ENCODE assay signal across 2 cellular contexts in genomic region chr20:10264166-10264558, GRCh38.
TF ChIP-seq lines count a peak whose summit lies in the region.

No MANE protein-coding gene starts in this region.

TF ChIP-seq in A549, 52 proteins besides CTCF, POLR2A, EP300 and RAD21:
- no peak for TF ChIP-seq ZFP36 (IDR thresholded peaks at IDR 0.05; ENCODE audit: borderline replicate concordance, partially characterized antibody)
- TF ChIP-seq, protein P1, sequence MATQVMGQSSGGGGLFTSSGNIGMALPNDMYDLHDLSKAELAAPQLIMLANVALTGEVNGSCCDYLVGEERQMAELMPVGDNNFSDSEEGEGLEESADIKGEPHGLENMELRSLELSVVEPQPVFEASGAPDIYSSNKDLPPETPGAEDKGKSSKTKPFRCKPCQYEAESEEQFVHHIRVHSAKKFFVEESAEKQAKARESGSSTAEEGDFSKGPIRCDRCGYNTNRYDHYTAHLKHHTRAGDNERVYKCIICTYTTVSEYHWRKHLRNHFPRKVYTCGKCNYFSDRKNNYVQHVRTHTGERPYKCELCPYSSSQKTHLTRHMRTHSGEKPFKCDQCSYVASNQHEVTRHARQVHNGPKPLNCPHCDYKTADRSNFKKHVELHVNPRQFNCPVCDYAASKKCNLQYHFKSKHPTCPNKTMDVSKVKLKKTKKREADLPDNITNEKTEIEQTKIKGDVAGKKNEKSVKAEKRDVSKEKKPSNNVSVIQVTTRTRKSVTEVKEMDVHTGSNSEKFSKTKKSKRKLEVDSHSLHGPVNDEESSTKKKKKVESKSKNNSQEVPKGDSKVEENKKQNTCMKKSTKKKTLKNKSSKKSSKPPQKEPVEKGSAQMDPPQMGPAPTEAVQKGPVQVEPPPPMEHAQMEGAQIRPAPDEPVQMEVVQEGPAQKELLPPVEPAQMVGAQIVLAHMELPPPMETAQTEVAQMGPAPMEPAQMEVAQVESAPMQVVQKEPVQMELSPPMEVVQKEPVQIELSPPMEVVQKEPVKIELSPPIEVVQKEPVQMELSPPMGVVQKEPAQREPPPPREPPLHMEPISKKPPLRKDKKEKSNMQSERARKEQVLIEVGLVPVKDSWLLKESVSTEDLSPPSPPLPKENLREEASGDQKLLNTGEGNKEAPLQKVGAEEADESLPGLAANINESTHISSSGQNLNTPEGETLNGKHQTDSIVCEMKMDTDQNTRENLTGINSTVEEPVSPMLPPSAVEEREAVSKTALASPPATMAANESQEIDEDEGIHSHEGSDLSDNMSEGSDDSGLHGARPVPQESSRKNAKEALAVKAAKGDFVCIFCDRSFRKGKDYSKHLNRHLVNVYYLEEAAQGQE (IDR thresholded peaks at IDR 0.05), result no peak
- TF ChIP-seq CHD4 (IDR thresholded peaks at IDR 0.05; ENCODE audit: borderline replicate concordance), result no peak
- TF ChIP-seq MAZ (IDR thresholded peaks at IDR 0.05; ENCODE audit: borderline replicate concordance, low read depth, low read length), result no peak
- no peak for TF ChIP-seq ZNF302 (CRISPR knock-in tag; IDR thresholded peaks at IDR 0.05)
- no peak for TF ChIP-seq BCL3 (IDR thresholded peaks at IDR 0.05)
- TF ChIP-seq HEYL (CRISPR knock-in tag; IDR thresholded peaks at IDR 0.05), result no peak
- TF ChIP-seq, protein P2, sequence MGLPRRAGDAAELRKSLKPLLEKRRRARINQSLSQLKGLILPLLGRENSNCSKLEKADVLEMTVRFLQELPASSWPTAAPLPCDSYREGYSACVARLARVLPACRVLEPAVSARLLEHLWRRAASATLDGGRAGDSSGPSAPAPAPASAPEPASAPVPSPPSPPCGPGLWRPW (IDR thresholded peaks at IDR 0.05), result no peak
- TF ChIP-seq MAFK (IDR thresholded peaks at IDR 0.05; ENCODE audit: partially characterized antibody), result no peak
- TF ChIP-seq NPAS2 (CRISPR knock-in tag; IDR thresholded peaks at IDR 0.05; ENCODE audit: borderline replicate concordance), result no peak
- no peak for TF ChIP-seq RNF2 (IDR thresholded peaks at IDR 0.05; ENCODE audit: borderline replicate concordance, low read depth)
- TF ChIP-seq FOXS1 (CRISPR knock-in tag; IDR thresholded peaks at IDR 0.05), result no peak
- no peak for TF ChIP-seq ESRRA (IDR thresholded peaks at IDR 0.05; ENCODE audit: borderline replicate concordance, low read length)
- TF ChIP-seq HOXB5 (CRISPR knock-in tag; IDR thresholded peaks at IDR 0.05), result no peak

TF ChIP-seq in HepG2, 621 proteins besides CTCF, POLR2A, EP300 and RAD21:
- TF ChIP-seq ZNF44 (CRISPR knock-in tag; IDR thresholded peaks at IDR 0.05) (0 out of 2 replicates have a peak, but pooled peaks have one; percentile 12), RORA (CRISPR knock-in tag; IDR thresholded peaks at IDR 0.05) (no peak), REXO4 (CRISPR knock-in tag; IDR thresholded peaks at IDR 0.05; ENCODE audit: borderline replicate concordance) (0 out of 2 replicates have a peak, but pooled peaks have one; percentile 10), ZNF17 (CRISPR knock-in tag; IDR thresholded peaks at IDR 0.05) (no peak), KDM1A (CRISPR knock-in tag; IDR thresholded peaks at IDR 0.05) (no peak), PAWR (CRISPR knock-in tag; IDR thresholded peaks at IDR 0.05; ENCODE audit: borderline replicate concordance) (no peak), ETV6 (CRISPR knock-in tag; conservative IDR thresholded peaks at IDR 0.05) (0 out of 2 replicates have a peak, but pooled peaks have one; percentile 6), MXD4 (CRISPR knock-in tag; IDR thresholded peaks at IDR 0.05) (no peak), JDP2 (CRISPR knock-in tag; IDR thresholded peaks at IDR 0.05; ENCODE audit: borderline replicate concordance) (no peak), MTA1 (CRISPR knock-in tag; IDR thresholded peaks at IDR 0.05; ENCODE audit: borderline replicate concordance) (no peak), ZSCAN12 (CRISPR knock-in tag; IDR thresholded peaks at IDR 0.05) (no peak), ZMYM2 (CRISPR knock-in tag; IDR thresholded peaks at IDR 0.05) (no peak), SYNCRIP (IDR thresholded peaks at IDR 0.05; ENCODE audit: insufficient read depth, low read depth, low read length) (no peak), HNRNPH1 (optimal IDR thresholded peaks at IDR 0.05; ENCODE audit: low read depth, low read length) (no peak), KAT8 (CRISPR knock-in tag; IDR thresholded peaks at IDR 0.05) (no peak), KMT2A (CRISPR knock-in tag; IDR thresholded peaks at IDR 0.05) (0 out of 2 replicates have a peak, but pooled peaks have one; percentile 7), ZNF296 (CRISPR knock-in tag; conservative IDR thresholded peaks at IDR 0.05) (no peak), SATB2 (CRISPR knock-in tag; IDR thresholded peaks at IDR 0.05) (no peak), HINFP (CRISPR knock-in tag; IDR thresholded peaks at IDR 0.05; ENCODE audit: low read depth) (0 out of 2 replicates have a peak, but pooled peaks have one; percentile 6), ZMYM4 (CRISPR knock-in tag; IDR thresholded peaks at IDR 0.05) (0 out of 2 replicates have a peak, but pooled peaks have one; percentile 11), ZNF792 (CRISPR knock-in tag; IDR thresholded peaks at IDR 0.05) (no peak), WIZ (CRISPR knock-in tag; IDR thresholded peaks at IDR 0.05) (no peak), MBNL3 (CRISPR knock-in tag; conservative IDR thresholded peaks at IDR 0.05) (no peak), ZNF7 (CRISPR knock-in tag; IDR thresholded peaks at IDR 0.05) (peak; percentile 1; the same call in 1 of the 2 replicates), GPN1 (CRISPR knock-in tag; IDR thresholded peaks at IDR 0.05; ENCODE audit: borderline replicate concordance) (no peak), JUND (CRISPR knock-in tag; IDR thresholded peaks at IDR 0.05) (0 out of 2 replicates have a peak, but pooled peaks have one; percentile 8), TCF12 (IDR thresholded peaks at IDR 0.05) (no peak), TCF12 (CRISPR knock-in tag; IDR thresholded peaks at IDR 0.05) (no peak), FOXJ3 (CRISPR knock-in tag; IDR thresholded peaks at IDR 0.05; ENCODE audit: borderline replicate concordance) (no peak), ZFAT (CRISPR knock-in tag; conservative IDR thresholded peaks at IDR 0.05) (no peak), ZNF136 (CRISPR knock-in tag; IDR thresholded peaks at IDR 0.05; ENCODE audit: low read depth) (0 out of 2 replicates have a peak, but pooled peaks have one; percentile 13), REPIN1 (CRISPR knock-in tag; IDR thresholded peaks at IDR 0.05; ENCODE audit: borderline replicate concordance, low read depth) (no peak), ZNF761 (CRISPR knock-in tag; conservative IDR thresholded peaks at IDR 0.05) (0 out of 2 replicates have a peak, but pooled peaks have one; percentile 26)
- TF ChIP-seq, protein P3, sequence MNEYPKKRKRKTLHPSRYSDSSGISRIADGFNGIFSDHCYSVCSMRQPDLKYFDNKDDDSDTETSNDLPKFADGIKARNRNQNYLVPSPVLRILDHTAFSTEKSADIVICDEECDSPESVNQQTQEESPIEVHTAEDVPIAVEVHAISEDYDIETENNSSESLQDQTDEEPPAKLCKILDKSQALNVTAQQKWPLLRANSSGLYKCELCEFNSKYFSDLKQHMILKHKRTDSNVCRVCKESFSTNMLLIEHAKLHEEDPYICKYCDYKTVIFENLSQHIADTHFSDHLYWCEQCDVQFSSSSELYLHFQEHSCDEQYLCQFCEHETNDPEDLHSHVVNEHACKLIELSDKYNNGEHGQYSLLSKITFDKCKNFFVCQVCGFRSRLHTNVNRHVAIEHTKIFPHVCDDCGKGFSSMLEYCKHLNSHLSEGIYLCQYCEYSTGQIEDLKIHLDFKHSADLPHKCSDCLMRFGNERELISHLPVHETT (CRISPR knock-in tag; conservative IDR thresholded peaks at IDR 0.05), result no peak
- TF ChIP-seq, protein P4, sequence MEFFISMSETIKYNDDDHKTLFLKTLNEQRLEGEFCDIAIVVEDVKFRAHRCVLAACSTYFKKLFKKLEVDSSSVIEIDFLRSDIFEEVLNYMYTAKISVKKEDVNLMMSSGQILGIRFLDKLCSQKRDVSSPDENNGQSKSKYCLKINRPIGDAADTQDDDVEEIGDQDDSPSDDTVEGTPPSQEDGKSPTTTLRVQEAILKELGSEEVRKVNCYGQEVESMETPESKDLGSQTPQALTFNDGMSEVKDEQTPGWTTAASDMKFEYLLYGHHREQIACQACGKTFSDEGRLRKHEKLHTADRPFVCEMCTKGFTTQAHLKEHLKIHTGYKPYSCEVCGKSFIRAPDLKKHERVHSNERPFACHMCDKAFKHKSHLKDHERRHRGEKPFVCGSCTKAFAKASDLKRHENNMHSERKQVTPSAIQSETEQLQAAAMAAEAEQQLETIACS (CRISPR knock-in tag; IDR thresholded peaks at IDR 0.05), result no peak
- TF ChIP-seq, protein P5, sequence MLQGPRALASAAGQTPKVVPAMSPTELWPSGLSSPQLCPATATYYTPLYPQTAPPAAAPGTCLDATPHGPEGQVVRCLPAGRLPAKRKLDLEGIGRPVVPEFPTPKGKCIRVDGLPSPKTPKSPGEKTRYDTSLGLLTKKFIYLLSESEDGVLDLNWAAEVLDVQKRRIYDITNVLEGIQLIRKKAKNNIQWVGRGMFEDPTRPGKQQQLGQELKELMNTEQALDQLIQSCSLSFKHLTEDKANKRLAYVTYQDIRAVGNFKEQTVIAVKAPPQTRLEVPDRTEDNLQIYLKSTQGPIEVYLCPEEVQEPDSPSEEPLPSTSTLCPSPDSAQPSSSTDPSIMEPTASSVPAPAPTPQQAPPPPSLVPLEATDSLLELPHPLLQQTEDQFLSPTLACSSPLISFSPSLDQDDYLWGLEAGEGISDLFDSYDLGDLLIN (CRISPR knock-in tag; IDR thresholded peaks at IDR 0.05; ENCODE audit: borderline replicate concordance), result 0 out of 2 replicates have a peak, but pooled peaks have one; percentile 2
- TF ChIP-seq, protein P6, sequence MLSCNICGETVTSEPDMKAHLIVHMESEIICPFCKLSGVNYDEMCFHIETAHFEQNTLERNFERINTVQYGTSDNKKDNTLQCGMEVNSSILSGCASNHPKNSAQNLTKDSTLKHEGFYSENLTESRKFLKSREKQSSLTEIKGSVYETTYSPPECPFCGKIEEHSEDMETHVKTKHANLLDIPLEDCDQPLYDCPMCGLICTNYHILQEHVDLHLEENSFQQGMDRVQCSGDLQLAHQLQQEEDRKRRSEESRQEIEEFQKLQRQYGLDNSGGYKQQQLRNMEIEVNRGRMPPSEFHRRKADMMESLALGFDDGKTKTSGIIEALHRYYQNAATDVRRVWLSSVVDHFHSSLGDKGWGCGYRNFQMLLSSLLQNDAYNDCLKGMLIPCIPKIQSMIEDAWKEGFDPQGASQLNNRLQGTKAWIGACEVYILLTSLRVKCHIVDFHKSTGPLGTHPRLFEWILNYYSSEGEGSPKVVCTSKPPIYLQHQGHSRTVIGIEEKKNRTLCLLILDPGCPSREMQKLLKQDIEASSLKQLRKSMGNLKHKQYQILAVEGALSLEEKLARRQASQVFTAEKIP (CRISPR knock-in tag; IDR thresholded peaks at IDR 0.05; ENCODE audit: borderline replicate concordance), result no peak
- TF ChIP-seq, protein P7, sequence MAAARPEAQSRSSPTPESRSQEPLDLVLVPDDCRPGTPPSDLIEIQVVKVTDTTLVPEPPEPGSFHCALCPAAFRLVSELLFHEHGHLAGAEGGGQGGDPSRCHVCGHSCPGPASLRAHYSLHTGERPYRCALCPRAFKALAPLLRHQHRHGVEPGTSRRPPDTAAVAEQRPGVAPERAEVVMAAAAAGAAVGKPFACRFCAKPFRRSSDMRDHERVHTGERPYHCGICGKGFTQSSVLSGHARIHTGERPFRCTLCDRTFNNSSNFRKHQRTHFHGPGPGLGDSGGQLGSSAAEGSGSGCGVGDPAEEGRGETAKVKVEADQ (CRISPR knock-in tag; IDR thresholded peaks at IDR 0.05; ENCODE audit: borderline replicate concordance), result no peak
